14 cellular contexts compared by ENCODE assay signal in the genomic region with DNA sequence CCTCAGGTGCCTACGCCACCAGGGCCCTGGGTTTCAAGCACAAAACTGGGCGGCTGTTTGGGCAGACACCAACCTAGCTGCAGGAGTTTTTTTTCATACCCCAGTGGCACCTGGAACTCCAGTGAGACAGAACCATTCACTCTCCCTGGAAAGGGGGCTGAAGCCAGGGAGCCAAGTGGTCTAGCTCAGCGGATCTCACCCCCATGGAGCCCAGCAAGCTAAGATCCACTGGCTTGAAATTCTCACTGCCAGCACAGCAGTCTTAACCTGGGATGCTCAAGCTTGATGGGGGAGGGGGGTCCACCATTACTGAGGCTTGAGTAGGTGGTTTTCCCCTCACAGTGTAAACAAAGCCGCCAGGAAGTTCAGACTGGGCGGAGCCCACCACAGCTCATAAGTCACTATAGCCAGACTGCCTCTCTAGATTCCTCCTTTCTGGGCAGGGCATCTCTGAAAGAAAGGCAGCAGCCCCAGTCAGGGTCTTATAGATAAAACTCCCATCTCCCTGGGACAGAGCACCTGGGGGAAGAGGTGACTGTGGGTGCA. TPM values are rescaled to one million over a fixed set of nuclear protein-coding genes. Genes with fewer than 3 reads are reported as not detected.
DNase-seq lines count a peak whose midpoint lies in the region; ATAC-seq, FAIRE-seq and TF ChIP-seq lines count a peak whose summit lies in the region.
"Not testable (repeated sequence)": the region's sequence is repeated elsewhere in the genome, so short reads cannot be mapped to it uniquely, and the experiment has no call there.
"Had no signal": no experiment of that assay in that cellular context is flagged by ENCODE, and none has a peak within 500 bp of the region (broad histone marks: within the 10 kb centered on the region; RNA-seq: fewer than 3 reads in every experiment).

No MANE protein-coding gene starts in this region.

- H4K20me1 ChIP-seq in H1 (replicated peaks in 1 of 2; ENCODE audit: control insufficient read depth in 1 of 2, insufficient read depth in 2 of 2, low read length in 2 of 2), result not testable (repeated sequence)

- H3K4me3 ChIP-seq in HEK293 (ENCODE audit: low read depth, low read length); H1 (ENCODE audit: extremely low read depth in 1 of 4, insufficient read depth in 2 of 4, low read depth in 3 of 4, low read length in 4 of 4): not testable (repeated sequence)

- H3K9ac ChIP-seq in H1 (replicated peaks in 1 of 4; ENCODE audit: extremely low read depth in 1 of 4, low read depth in 3 of 4, low read length in 3 of 4), result not testable (repeated sequence)

- not testable (repeated sequence) for H3K27me3 ChIP-seq in H1 (replicated peaks in 1 of 4; ENCODE audit: control insufficient read depth in 3 of 4, extremely low read depth in 1 of 4, insufficient read depth in 3 of 4, low read length in 3 of 4)

- not testable (repeated sequence) for H3K23me2 ChIP-seq in H1 (ENCODE audit: low read depth, low read length)

- H3K36me3 Mint-ChIP-seq in WTC11, result not testable (repeated sequence)

- not testable (repeated sequence) for H3K79me1 ChIP-seq in H1 (ENCODE audit: low read depth, low read length)

- H2BK5ac ChIP-seq in H1 (ENCODE audit: low read depth, low read length), result not testable (repeated sequence)

- ATAC-seq in WTC11, result peak; percentile 60

- H3K4me3 Mint-ChIP-seq in WTC11, result not testable (repeated sequence)

- H2AFZ ChIP-seq in H1 (ENCODE audit: low read length), result peak overlapping the region; percentile 81

- H3K27ac ChIP-seq in HEK293 (ENCODE audit: extremely low read depth, low read depth, low read length); H1 (ENCODE audit: low read depth, low read length): not testable (repeated sequence)

- H3K4ac ChIP-seq in H1 (replicated peaks; ENCODE audit: insufficient read length, low read depth, low read length), result not testable (repeated sequence)

- not testable (repeated sequence) for TF ChIP-seq POLR2A in H1 (IDR thresholded peaks at IDR 0.05; ENCODE audit: control extremely low read depth in 1 of 2, low read depth in 2 of 2, low read length in 2 of 2)

- not testable (repeated sequence) for H3K27me3 Mint-ChIP-seq in WTC11 (ENCODE audit: low read depth)

- not testable (repeated sequence) for H4K8ac ChIP-seq in H1 (ENCODE audit: extremely low read depth, insufficient read depth, low read length)

- POLR2A ChIA-PET in HEK293 (lab: Yijun Ruan, JAX); WTC11 (lab: Charles Lee): not testable (repeated sequence)
- POLR2A ChIA-PET in H1 (lab: Charles Lee; ENCODE audit: partially characterized antibody), result interaction anchor here (0.8 kb wide), 1 partner anchor 1127 kb away, joined by 3 read pairs; a partner anchor contains a TSS

- H3K14ac ChIP-seq in H1 (ENCODE audit: insufficient read length), result not testable (repeated sequence)

- not testable (repeated sequence) for H3K4me1 Mint-ChIP-seq in WTC11

- H2BK120ac ChIP-seq in H1 (replicated peaks; ENCODE audit: low read depth, low read length), result not testable (repeated sequence)

- not testable (repeated sequence) for H3K9me3 Mint-ChIP-seq in WTC11

- not testable (repeated sequence) for H3K18ac ChIP-seq in H1 (ENCODE audit: extremely low read depth, low read length)

- H4K5ac ChIP-seq in H1 (ENCODE audit: insufficient read length, low read depth, low read length), result not testable (repeated sequence)

- not testable (repeated sequence) for H3K36me3 ChIP-seq in HEK293 (ENCODE audit: control insufficient read depth in 2 of 2, insufficient read depth in 1 of 2, low read length in 2 of 2); H1 (ENCODE audit: control insufficient read depth in 2 of 4, insufficient read depth in 4 of 4, low read length in 3 of 4)

- not testable (repeated sequence) for TF ChIP-seq RAD21 in H1 (IDR thresholded peaks at IDR 0.05 in 1 of 2, conservative IDR thresholded peaks at IDR 0.05 in 1 of 2; ENCODE audit: low read depth in 2 of 2, low read length in 2 of 2)

- H2BK15ac ChIP-seq in H1 (ENCODE audit: low read length), result not testable (repeated sequence)

- not testable (repeated sequence) for H2BK12ac ChIP-seq in H1 (ENCODE audit: low read depth, low read length)

- not testable (repeated sequence) for H3K56ac ChIP-seq in H1 (replicated peaks; ENCODE audit: insufficient read length, low read depth, low read length)

- 78% methylated on average over 5 of the region's 5 CpGs; no CpG with 5 or more reads in 1 of the 2 experiments for WGBS in H1 (ENCODE audit: extremely low coverage in 1 of 2, insufficient coverage in 1 of 2, insufficient read length in 1 of 2, insufficient replicate concordance in 2 of 2, low coverage in 1 of 2, low lambda C conversion rate in 2 of 2, missing lambda C conversion rate in 1 of 2), 2 experiments

- not testable (repeated sequence) for H3K23ac ChIP-seq in H1 (ENCODE audit: insufficient read length)

- not testable (repeated sequence) for H3K4me1 ChIP-seq in HEK293 (ENCODE audit: control insufficient read depth, insufficient read depth, low read length); H1 (replicated peaks in 1 of 4; ENCODE audit: control insufficient read depth in 3 of 4, insufficient read depth in 4 of 4, low read length in 3 of 4)

- not testable (repeated sequence) for H2AK5ac ChIP-seq in H1 (ENCODE audit: low read depth, low read length)

- not testable (repeated sequence) for H3K9me3 ChIP-seq in HEK293 (ENCODE audit: control insufficient read depth, insufficient read depth, low read depth, low read length); H1 (ENCODE audit: insufficient read depth in 2 of 2, low read depth in 1 of 2, low read length in 1 of 2)

- H3K4me2 ChIP-seq in H1 (ENCODE audit: insufficient read depth in 1 of 2, low read depth in 2 of 2, low read length in 2 of 2), result not testable (repeated sequence)

- TF ChIP-seq CTCF in HEK293 (tag by site-specific recombination; IDR thresholded peaks at IDR 0.05); WTC11 (IDR thresholded peaks at IDR 0.05); H1 (IDR thresholded peaks at IDR 0.05; ENCODE audit: control extremely low read depth in 1 of 3, insufficient read depth in 1 of 3, low read depth in 1 of 3, low read length in 3 of 3): not testable (repeated sequence)

- H2BK20ac ChIP-seq in H1 (ENCODE audit: low read length), result not testable (repeated sequence)

- not testable (repeated sequence) for H4K91ac ChIP-seq in H1 (replicated peaks; ENCODE audit: insufficient read length, low read length)

- not testable (repeated sequence) for FAIRE-seq in H1 (lab: Jason Lieb, UNC)

- CTCF ChIA-PET in HEK293 (lab: Yijun Ruan, JAX); H1 (lab: Charles Lee; ENCODE audit: partially characterized antibody): not testable (repeated sequence)
- CTCF ChIA-PET in WTC11 (lab: Charles Lee), result interaction anchor here (0.8 kb wide), 1 partner anchor 298 kb away, joined by 4 read pairs; no protein-coding TSS in a partner anchor

- DNase-seq in Daoy (ENCODE audit: low read depth), result peak; percentile 45
- peak; percentile 18 for DNase-seq in NCI-H748 (lab: John Stamatoyannopoulos, UW; ENCODE audit: unreplicated experiment)
- DNase-seq in WTC11 (ENCODE audit: low spot score); H1 (ENCODE audit: low read depth in 1 of 2, low spot score in 2 of 2): not testable (repeated sequence)
- peak; percentile 3 for DNase-seq in activated gamma-delta T cell treated with Interleukin-2 at 50 U/mL for 16 hours
- peak; percentile 45 for DNase-seq in left kidney (ENCODE audit: low read depth, low spot score)

- H3K27ac Mint-ChIP-seq in WTC11, result not testable (repeated sequence)

- TF ChIP-seq EP300 in H1 (IDR thresholded peaks at IDR 0.05; ENCODE audit: borderline replicate concordance in 1 of 2, low read depth in 2 of 2, low read length in 2 of 2), result not testable (repeated sequence)

- not testable (repeated sequence) for H3K79me2 ChIP-seq in H1 (ENCODE audit: control insufficient read depth in 1 of 2, insufficient read depth in 2 of 2, low read length in 2 of 2)

RNA-seq across cellular contexts. Expression of a gene that starts 4.4 kb away (rescaled TPM):
- total RNA-seq in Daoy (2014; rRNA removed; shearing (Covaris generic)), result not detected in 2 replicates
- total RNA-seq in WTC11 (2021), result not detected in 3 replicates
- total RNA-seq in H1 (2021; fragmentation: NEBNext Ultra II Directional; extraction: Animal tissue kit (Norgen Biotek cat#: 25700)), result not detected in 2 replicates
- not detected in 2 replicates for polyA plus RNA-seq in H1 (2011; rRNA removed)
- not detected for polyA plus RNA-seq in H1 (2011; cell fraction: cytosol; rRNA removed)
- polyA plus RNA-seq in H1 (2011; cell fraction: nucleus; rRNA removed), result not detected
- not detected in 4 replicates for polyA plus RNA-seq in H1 (2012, experiment 1 of 2)
- polyA plus RNA-seq in H1 (2012, experiment 2 of 2), result not detected
- polyA plus RNA-seq in H1 (2013, experiment 1 of 2), result not detected
- polyA plus RNA-seq in H1 (2013, experiment 2 of 2), result not detected
- not detected in 2 replicates for polyA minus RNA-seq in H1 (2011; rRNA and poly(A)+ RNA removed)
- polyA minus RNA-seq in H1 (2011; cell fraction: cytosol; rRNA and poly(A)+ RNA removed), result not detected
- not detected for polyA minus RNA-seq in H1 (2011; cell fraction: nucleus; rRNA and poly(A)+ RNA removed)
- total RNA-seq: A673; Caco-2; CD8-positive, alpha-beta T cell; G401; IMR-90; NCI-H460 had no signal
- polyA plus RNA-seq: IMR-90, SK-N-SH had no signal
